1 cellular context compared by ENCODE assay signal in the genomic region with DNA sequence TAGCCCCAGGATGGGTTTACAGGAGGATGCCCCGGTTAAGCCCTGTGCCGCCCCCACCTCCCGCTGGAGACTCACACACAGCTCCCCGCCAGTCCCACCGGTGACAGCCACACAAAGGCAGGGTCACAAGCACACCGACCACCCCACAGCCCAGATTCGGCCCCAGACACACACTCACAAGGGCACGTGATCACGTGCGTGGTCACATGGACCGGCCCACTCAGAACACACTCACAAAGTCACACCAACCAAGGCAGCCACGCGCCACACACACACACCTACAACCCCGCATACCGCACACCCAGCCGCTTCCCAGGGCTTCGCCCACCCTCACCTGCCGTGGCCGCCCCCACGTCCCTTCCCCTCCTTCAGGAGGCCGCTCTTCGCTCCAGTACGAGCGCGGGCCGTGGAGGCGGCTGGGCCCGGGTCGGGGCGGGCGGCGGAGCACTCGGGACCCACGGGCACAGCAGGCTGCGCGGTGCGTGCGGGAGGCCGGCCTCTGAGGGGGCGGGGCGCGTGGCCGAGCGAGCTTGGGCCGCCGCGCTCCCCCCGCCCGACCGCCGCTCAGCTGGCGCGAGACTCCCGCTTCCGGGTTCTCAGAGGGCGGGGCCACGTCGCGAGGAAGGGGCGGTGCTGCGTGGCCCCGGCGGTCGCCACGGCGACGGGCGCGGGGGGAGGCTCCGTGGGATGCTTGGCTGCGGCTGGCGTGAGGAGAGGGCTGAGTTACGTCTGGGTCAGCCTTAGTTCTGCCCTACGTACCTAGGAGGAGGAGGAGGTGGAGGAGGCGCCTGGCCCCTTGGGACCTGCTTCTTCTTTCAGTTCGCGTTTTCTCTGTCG.
TF ChIP-seq lines count a peak whose summit lies in the region.

A gene with protein sequence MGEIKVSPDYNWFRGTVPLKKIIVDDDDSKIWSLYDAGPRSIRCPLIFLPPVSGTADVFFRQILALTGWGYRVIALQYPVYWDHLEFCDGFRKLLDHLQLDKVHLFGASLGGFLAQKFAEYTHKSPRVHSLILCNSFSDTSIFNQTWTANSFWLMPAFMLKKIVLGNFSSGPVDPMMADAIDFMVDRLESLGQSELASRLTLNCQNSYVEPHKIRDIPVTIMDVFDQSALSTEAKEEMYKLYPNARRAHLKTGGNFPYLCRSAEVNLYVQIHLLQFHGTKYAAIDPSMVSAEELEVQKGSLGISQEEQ (minus strand): TSS at position 584 of the 837 bp plus-strand sequence. CDS start 6,345 bp downstream, outside the sequence.

TF ChIP-seq in K562, 482 proteins besides CTCF, POLR2A, EP300 and RAD21 (continued from another document and continues in another):
- TF ChIP-seq, protein P1, sequence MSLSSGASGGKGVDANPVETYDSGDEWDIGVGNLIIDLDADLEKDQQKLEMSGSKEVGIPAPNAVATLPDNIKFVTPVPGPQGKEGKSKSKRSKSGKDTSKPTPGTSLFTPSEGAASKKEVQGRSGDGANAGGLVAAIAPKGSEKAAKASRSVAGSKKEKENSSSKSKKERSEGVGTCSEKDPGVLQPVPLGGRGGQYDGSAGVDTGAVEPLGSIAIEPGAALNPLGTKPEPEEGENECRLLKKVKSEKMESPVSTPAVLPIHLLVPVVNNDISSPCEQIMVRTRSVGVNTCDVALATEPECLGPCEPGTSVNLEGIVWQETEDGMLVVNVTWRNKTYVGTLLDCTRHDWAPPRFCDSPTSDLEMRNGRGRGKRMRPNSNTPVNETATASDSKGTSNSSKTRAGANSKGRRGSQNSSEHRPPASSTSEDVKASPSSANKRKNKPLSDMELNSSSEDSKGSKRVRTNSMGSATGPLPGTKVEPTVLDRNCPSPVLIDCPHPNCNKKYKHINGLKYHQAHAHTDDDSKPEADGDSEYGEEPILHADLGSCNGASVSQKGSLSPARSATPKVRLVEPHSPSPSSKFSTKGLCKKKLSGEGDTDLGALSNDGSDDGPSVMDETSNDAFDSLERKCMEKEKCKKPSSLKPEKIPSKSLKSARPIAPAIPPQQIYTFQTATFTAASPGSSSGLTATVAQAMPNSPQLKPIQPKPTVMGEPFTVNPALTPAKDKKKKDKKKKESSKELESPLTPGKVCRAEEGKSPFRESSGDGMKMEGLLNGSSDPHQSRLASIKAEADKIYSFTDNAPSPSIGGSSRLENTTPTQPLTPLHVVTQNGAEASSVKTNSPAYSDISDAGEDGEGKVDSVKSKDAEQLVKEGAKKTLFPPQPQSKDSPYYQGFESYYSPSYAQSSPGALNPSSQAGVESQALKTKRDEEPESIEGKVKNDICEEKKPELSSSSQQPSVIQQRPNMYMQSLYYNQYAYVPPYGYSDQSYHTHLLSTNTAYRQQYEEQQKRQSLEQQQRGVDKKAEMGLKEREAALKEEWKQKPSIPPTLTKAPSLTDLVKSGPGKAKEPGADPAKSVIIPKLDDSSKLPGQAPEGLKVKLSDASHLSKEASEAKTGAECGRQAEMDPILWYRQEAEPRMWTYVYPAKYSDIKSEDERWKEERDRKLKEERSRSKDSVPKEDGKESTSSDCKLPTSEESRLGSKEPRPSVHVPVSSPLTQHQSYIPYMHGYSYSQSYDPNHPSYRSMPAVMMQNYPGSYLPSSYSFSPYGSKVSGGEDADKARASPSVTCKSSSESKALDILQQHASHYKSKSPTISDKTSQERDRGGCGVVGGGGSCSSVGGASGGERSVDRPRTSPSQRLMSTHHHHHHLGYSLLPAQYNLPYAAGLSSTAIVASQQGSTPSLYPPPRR (CRISPR knock-in tag; IDR thresholded peaks at IDR 0.05; ENCODE audit: borderline replicate concordance): no peak
- TF ChIP-seq RAD51 (IDR thresholded peaks at IDR 0.05; ENCODE audit: borderline replicate concordance, low read depth) (peak; percentile 95), SAFB (IDR thresholded peaks at IDR 0.05; ENCODE audit: borderline replicate concordance, low read depth, low read length) (peak; percentile 64), EHMT2 (IDR thresholded peaks at IDR 0.05) (no peak), ZNF707 (CRISPR knock-in tag; conservative IDR thresholded peaks at IDR 0.05) (no peak), ZNF551 (CRISPR knock-in tag; IDR thresholded peaks at IDR 0.05) (no peak), ZNF197 (CRISPR knock-in tag; IDR thresholded peaks at IDR 0.05; ENCODE audit: low read depth) (no peak), HDGF (IDR thresholded peaks at IDR 0.05) (no peak), CBX5 (IDR thresholded peaks at IDR 0.05; ENCODE audit: borderline replicate concordance, low read depth) (no peak), BRF1 (IDR thresholded peaks at IDR 0.05; ENCODE audit: borderline replicate concordance, extremely low read depth, insufficient read length) (no peak), FOSL1 (tag; conservative IDR thresholded peaks at IDR 0.05) (no peak), ZNF561 (CRISPR knock-in tag; conservative IDR thresholded peaks at IDR 0.05) (no peak), RBBP5 (IDR thresholded peaks at IDR 0.05; ENCODE audit: borderline replicate concordance, insufficient read depth, low read length, poor library complexity, severe bottlenecking) (peak; percentile 57), SMARCB1 (IDR thresholded peaks at IDR 0.05; ENCODE audit: insufficient read length, low read depth) (no peak)
- TF ChIP-seq, protein P2, sequence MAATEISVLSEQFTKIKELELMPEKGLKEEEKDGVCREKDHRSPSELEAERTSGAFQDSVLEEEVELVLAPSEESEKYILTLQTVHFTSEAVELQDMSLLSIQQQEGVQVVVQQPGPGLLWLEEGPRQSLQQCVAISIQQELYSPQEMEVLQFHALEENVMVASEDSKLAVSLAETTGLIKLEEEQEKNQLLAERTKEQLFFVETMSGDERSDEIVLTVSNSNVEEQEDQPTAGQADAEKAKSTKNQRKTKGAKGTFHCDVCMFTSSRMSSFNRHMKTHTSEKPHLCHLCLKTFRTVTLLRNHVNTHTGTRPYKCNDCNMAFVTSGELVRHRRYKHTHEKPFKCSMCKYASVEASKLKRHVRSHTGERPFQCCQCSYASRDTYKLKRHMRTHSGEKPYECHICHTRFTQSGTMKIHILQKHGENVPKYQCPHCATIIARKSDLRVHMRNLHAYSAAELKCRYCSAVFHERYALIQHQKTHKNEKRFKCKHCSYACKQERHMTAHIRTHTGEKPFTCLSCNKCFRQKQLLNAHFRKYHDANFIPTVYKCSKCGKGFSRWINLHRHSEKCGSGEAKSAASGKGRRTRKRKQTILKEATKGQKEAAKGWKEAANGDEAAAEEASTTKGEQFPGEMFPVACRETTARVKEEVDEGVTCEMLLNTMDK (IDR thresholded peaks at IDR 0.05; ENCODE audit: borderline replicate concordance, insufficient read depth, low read depth, low read length, poor library complexity, severe bottlenecking): no peak
- TF ChIP-seq, protein P3, sequence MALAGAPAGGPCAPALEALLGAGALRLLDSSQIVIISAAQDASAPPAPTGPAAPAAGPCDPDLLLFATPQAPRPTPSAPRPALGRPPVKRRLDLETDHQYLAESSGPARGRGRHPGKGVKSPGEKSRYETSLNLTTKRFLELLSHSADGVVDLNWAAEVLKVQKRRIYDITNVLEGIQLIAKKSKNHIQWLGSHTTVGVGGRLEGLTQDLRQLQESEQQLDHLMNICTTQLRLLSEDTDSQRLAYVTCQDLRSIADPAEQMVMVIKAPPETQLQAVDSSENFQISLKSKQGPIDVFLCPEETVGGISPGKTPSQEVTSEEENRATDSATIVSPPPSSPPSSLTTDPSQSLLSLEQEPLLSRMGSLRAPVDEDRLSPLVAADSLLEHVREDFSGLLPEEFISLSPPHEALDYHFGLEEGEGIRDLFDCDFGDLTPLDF (CRISPR knock-in tag; IDR thresholded peaks at IDR 0.05): no peak
- TF ChIP-seq, protein P4, sequence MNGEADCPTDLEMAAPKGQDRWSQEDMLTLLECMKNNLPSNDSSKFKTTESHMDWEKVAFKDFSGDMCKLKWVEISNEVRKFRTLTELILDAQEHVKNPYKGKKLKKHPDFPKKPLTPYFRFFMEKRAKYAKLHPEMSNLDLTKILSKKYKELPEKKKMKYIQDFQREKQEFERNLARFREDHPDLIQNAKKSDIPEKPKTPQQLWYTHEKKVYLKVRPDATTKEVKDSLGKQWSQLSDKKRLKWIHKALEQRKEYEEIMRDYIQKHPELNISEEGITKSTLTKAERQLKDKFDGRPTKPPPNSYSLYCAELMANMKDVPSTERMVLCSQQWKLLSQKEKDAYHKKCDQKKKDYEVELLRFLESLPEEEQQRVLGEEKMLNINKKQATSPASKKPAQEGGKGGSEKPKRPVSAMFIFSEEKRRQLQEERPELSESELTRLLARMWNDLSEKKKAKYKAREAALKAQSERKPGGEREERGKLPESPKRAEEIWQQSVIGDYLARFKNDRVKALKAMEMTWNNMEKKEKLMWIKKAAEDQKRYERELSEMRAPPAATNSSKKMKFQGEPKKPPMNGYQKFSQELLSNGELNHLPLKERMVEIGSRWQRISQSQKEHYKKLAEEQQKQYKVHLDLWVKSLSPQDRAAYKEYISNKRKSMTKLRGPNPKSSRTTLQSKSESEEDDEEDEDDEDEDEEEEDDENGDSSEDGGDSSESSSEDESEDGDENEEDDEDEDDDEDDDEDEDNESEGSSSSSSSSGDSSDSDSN (IDR thresholded peaks at IDR 0.05; ENCODE audit: borderline replicate concordance in 1 of 2, low read depth in 2 of 2, low read length in 2 of 2): no peak
- TF ChIP-seq, protein P5, sequence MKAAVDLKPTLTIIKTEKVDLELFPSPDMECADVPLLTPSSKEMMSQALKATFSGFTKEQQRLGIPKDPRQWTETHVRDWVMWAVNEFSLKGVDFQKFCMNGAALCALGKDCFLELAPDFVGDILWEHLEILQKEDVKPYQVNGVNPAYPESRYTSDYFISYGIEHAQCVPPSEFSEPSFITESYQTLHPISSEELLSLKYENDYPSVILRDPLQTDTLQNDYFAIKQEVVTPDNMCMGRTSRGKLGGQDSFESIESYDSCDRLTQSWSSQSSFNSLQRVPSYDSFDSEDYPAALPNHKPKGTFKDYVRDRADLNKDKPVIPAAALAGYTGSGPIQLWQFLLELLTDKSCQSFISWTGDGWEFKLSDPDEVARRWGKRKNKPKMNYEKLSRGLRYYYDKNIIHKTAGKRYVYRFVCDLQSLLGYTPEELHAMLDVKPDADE (conservative IDR thresholded peaks at IDR 0.05; ENCODE audit: control insufficient read depth, low read depth, low read length): peak; percentile 68
- TF ChIP-seq, protein P6, sequence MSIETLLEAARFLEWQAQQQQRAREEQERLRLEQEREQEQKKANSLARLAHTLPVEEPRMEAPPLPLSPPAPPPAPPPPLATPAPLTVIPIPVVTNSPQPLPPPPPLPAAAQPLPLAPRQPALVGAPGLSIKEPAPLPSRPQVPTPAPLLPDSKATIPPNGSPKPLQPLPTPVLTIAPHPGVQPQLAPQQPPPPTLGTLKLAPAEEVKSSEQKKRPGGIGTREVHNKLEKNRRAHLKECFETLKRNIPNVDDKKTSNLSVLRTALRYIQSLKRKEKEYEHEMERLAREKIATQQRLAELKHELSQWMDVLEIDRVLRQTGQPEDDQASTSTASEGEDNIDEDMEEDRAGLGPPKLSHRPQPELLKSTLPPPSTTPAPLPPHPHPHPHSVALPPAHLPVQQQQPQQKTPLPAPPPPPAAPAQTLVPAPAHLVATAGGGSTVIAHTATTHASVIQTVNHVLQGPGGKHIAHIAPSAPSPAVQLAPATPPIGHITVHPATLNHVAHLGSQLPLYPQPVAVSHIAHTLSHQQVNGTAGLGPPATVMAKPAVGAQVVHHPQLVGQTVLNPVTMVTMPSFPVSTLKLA (conservative IDR thresholded peaks at IDR 0.05): peak; percentile 90 to 94
- TF ChIP-seq, protein P7, sequence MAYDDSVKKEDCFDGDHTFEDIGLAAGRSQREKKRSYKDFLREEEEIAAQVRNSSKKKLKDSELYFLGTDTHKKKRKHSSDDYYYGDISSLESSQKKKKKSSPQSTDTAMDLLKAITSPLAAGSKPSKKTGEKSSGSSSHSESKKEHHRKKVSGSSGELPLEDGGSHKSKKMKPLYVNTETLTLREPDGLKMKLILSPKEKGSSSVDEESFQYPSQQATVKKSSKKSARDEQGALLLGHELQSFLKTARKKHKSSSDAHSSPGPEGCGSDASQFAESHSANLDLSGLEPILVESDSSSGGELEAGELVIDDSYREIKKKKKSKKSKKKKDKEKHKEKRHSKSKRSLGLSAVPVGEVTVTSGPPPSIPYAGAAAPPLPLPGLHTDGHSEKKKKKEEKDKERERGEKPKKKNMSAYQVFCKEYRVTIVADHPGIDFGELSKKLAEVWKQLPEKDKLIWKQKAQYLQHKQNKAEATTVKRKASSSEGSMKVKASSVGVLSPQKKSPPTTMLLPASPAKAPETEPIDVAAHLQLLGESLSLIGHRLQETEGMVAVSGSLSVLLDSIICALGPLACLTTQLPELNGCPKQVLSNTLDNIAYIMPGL (CRISPR knock-in tag; IDR thresholded peaks at IDR 0.05): no peak
- TF ChIP-seq, protein P8, sequence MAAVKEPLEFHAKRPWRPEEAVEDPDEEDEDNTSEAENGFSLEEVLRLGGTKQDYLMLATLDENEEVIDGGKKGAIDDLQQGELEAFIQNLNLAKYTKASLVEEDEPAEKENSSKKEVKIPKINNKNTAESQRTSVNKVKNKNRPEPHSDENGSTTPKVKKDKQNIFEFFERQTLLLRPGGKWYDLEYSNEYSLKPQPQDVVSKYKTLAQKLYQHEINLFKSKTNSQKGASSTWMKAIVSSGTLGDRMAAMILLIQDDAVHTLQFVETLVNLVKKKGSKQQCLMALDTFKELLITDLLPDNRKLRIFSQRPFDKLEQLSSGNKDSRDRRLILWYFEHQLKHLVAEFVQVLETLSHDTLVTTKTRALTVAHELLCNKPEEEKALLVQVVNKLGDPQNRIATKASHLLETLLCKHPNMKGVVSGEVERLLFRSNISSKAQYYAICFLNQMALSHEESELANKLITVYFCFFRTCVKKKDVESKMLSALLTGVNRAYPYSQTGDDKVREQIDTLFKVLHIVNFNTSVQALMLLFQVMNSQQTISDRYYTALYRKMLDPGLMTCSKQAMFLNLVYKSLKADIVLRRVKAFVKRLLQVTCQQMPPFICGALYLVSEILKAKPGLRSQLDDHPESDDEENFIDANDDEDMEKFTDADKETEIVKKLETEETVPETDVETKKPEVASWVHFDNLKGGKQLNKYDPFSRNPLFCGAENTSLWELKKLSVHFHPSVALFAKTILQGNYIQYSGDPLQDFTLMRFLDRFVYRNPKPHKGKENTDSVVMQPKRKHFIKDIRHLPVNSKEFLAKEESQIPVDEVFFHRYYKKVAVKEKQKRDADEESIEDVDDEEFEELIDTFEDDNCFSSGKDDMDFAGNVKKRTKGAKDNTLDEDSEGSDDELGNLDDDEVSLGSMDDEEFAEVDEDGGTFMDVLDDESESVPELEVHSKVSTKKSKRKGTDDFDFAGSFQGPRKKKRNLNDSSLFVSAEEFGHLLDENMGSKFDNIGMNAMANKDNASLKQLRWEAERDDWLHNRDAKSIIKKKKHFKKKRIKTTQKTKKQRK (IDR thresholded peaks at IDR 0.05; ENCODE audit: borderline replicate concordance, low read depth, low read length): no peak
